17 cellular contexts compared by ENCODE assay signal in genomic region chr7:151889406-151890354, GRCh38.
"Had no signal": no experiment of that assay in that cellular context is flagged by ENCODE, and none has a peak within 500 bp of the region (broad histone marks: within the 10 kb centered on the region; RNA-seq: fewer than 3 reads in every experiment).

No MANE protein-coding gene starts in this region.

- H3K4me3 Mint-ChIP-seq: activated naive CD4-positive, alpha-beta T cell treated with anti-CD3 and anti-CD28 coated beads, Interleukin-2, amount 50 U/mL, for 24 hours; immature natural killer cell; naive thymus-derived CD4-positive, alpha-beta T cell; type B pancreatic cell had no signal

- H3K9me3 ChIP-seq: adrenal gland, heart left ventricle, mucosa of descending colon had no signal

- H3K4me1 Mint-ChIP-seq: activated naive CD4-positive, alpha-beta T cell treated with anti-CD3 and anti-CD28 coated beads, Interleukin-2, amount 50 U/mL, for 24 hours; immature natural killer cell had no signal

- H3K36me3 ChIP-seq: adrenal gland, heart left ventricle had no signal

- H3K27ac ChIP-seq: adrenal gland, epithelial cell of prostate, heart left ventricle had no signal

- H3K4me3 ChIP-seq: adrenal gland, heart left ventricle, mucosa of descending colon had no signal

- DNase-seq: activated CD4-positive, alpha-beta T cell treated with anti-CD3 and anti-CD28 coated beads, Interleukin-2, amount 50 U/mL, for 48 hours; activated T-cell treated with anti-CD3 and anti-CD28 coated beads, Interleukin-2, amount 50 U/mL, for 1 hour; effector CD4-positive, alpha-beta T cell; heart left ventricle; immature natural killer cell; mammary epithelial cell; mucosa of descending colon; naive thymus-derived CD4-positive, alpha-beta T cell; right cardiac atrium; small intestine; stimulated activated naive CD8-positive, alpha-beta T cell treated with anti-CD3 and anti-CD28 coated beads, Interleukin-15, Interleukin-2, amounts not matched to agents 100 U/mL and 50 U/mL, for 24 hours had no signal

- H3K9me3 Mint-ChIP-seq: activated naive CD4-positive, alpha-beta T cell treated with anti-CD3 and anti-CD28 coated beads, Interleukin-2, amount 50 U/mL, for 24 hours; immature natural killer cell; naive thymus-derived CD4-positive, alpha-beta T cell; type B pancreatic cell had no signal

- H3K4me1 ChIP-seq: adrenal gland had no signal

- FAIRE-seq: small intestine had no signal

- ATAC-seq: heart left ventricle; left lobe of liver; mucosa of descending colon; naive thymus-derived CD4-positive, alpha-beta T cell; right cardiac atrium; stimulated activated naive CD8-positive, alpha-beta T cell treated with anti-CD3 and anti-CD28 coated beads, Interleukin-15, Interleukin-2, amounts not matched to agents 100 U/mL and 50 U/mL, for 24 hours had no signal

- H3K27ac Mint-ChIP-seq: activated naive CD4-positive, alpha-beta T cell treated with anti-CD3 and anti-CD28 coated beads, Interleukin-2, amount 50 U/mL, for 24 hours; progenitor cell of endocrine pancreas; type B pancreatic cell had no signal

- H3K36me3 Mint-ChIP-seq: activated naive CD4-positive, alpha-beta T cell treated with anti-CD3 and anti-CD28 coated beads, Interleukin-2, amount 50 U/mL, for 24 hours; immature natural killer cell; naive thymus-derived CD4-positive, alpha-beta T cell; type B pancreatic cell had no signal
